Comparison of ENCODE assay signal across 8 cellular contexts in genomic region chr3:156816794-156817741, GRCh38. TPM values are rescaled to one million over a fixed set of nuclear protein-coding genes. Genes with fewer than 3 reads are reported as not detected.
DNase-seq lines count a peak whose midpoint lies in the region; ATAC-seq and TF ChIP-seq lines count a peak whose summit lies in the region.

No MANE protein-coding gene starts in this region.

- H3K79me2 ChIP-seq in neural cell (replicated peaks; ENCODE audit: insufficient read depth, low read length), result no peaks in the 10 kb centered on the region

- TF ChIP-seq CTCF in fibroblast of pulmonary artery (IDR thresholded peaks at IDR 0.05; ENCODE audit: low read length, missing control alignments) (peak; percentile 8), neural cell (IDR thresholded peaks at IDR 0.05; ENCODE audit: poor library complexity, severe bottlenecking) (no peak)

- peak overlapping the region; percentile 79 to 92 for H3K4me3 Mint-ChIP-seq in stimulated activated naive CD8-positive, alpha-beta T cell treated with anti-CD3 and anti-CD28 coated beads, Interleukin-15, amount 100 ng/mL, for 72 hours

- no peaks in the 10 kb centered on the region for H4K20me1 ChIP-seq in neural cell (ENCODE audit: insufficient read depth)

- DNase-seq in DMS153 (lab: John Stamatoyannopoulos, UW) (peak; percentile 88), HUDEP-2 (lab: John Stamatoyannopoulos, UW; ENCODE audit: unreplicated experiment in 76 of 76) (peak in 71 of 76 experiments; percentile 10 to 84 (median 64)), RPMI8226 (peak; percentile 99), fibroblast of pulmonary artery (ENCODE audit: low read depth) (peak; percentile 84)
- DNase-seq in activated T-helper 9 cell treated with anti-CD3 and anti-CD28 coated beads, Interleukin-2, amount 50 U/mL, for 16 hours (ENCODE audit: low read depth), result peak; percentile 86
- peak; percentile 90 to 93 for DNase-seq in stimulated activated naive CD8-positive, alpha-beta T cell treated with anti-CD3 and anti-CD28 coated beads, Interleukin-15, amount 100 ng/mL, for 72 hours

- no peaks in the 10 kb centered on the region for H3F3A ChIP-seq in neural cell (ENCODE audit: insufficient read depth, low read length, poor library complexity, severe bottlenecking)

- peak overlapping the region; percentile 70 for H3K4me2 ChIP-seq in neural cell (ENCODE audit: low read length)

- ATAC-seq in GM21390 (IDR thresholded peaks at IDR 0.05; ENCODE audit: unreplicated experiment), result peak; percentile 72
- ATAC-seq in stimulated activated naive CD8-positive, alpha-beta T cell treated with anti-CD3 and anti-CD28 coated beads, Interleukin-15, amount 100 ng/mL, for 72 hours, result peak; percentile 89

- peaks cover 58% of the 10 kb centered on the region for H3K4me1 Mint-ChIP-seq in stimulated activated naive CD8-positive, alpha-beta T cell treated with anti-CD3 and anti-CD28 coated beads, Interleukin-15, amount 100 ng/mL, for 72 hours

- no peaks in the 10 kb centered on the region for H3K27me3 Mint-ChIP-seq in stimulated activated naive CD8-positive, alpha-beta T cell treated with anti-CD3 and anti-CD28 coated beads, Interleukin-15, amount 100 ng/mL, for 72 hours

- peak overlapping the region; percentile 97 to 100 for H3K27ac Mint-ChIP-seq in stimulated activated naive CD8-positive, alpha-beta T cell treated with anti-CD3 and anti-CD28 coated beads, Interleukin-15, amount 100 ng/mL, for 72 hours

- H3K27me3 ChIP-seq in neural cell (ENCODE audit: insufficient read depth, low read depth, low read length), result peaks cover 38% of the 10 kb centered on the region

- H3K9me2 ChIP-seq in neural cell (ENCODE audit: insufficient read depth, low read length), result no peaks in the 10 kb centered on the region

- H3K9me3 ChIP-seq in neural cell (ENCODE audit: low read length), result no peaks in the 10 kb centered on the region

- H2AFZ ChIP-seq in neural cell (ENCODE audit: low read depth, low read length), result peak overlapping the region; percentile 56

- peak; percentile 34 for TF ChIP-seq RAD21 in neural cell (conservative IDR thresholded peaks at IDR 0.05)

- peak; percentile 16 for TF ChIP-seq EP300 in neural cell (conservative IDR thresholded peaks at IDR 0.05; ENCODE audit: poor library complexity, severe bottlenecking)

- H3K9me3 Mint-ChIP-seq in stimulated activated naive CD8-positive, alpha-beta T cell treated with anti-CD3 and anti-CD28 coated beads, Interleukin-15, amount 100 ng/mL, for 72 hours, result peaks cover 0 to under 1% of the 10 kb centered on the region in 2 donors

- no peak overlapping the region for H3K27ac ChIP-seq in neural cell (ENCODE audit: low read length)

- H3K4me3 ChIP-seq in fibroblast of pulmonary artery (replicated peaks; ENCODE audit: low read depth, low read length) (peak overlapping the region; percentile 52), neural cell (ENCODE audit: low read length) (peak overlapping the region; percentile 71)

- H3K9ac ChIP-seq in neural cell (ENCODE audit: low read length), result peak overlapping the region; percentile 41

- no peaks in the 10 kb centered on the region for H3K36me3 ChIP-seq in neural cell (ENCODE audit: insufficient read depth, low read length)

TF ChIP-seq in neural cell, 6 proteins besides CTCF, POLR2A, EP300 and RAD21:
- TF ChIP-seq, protein P1, sequence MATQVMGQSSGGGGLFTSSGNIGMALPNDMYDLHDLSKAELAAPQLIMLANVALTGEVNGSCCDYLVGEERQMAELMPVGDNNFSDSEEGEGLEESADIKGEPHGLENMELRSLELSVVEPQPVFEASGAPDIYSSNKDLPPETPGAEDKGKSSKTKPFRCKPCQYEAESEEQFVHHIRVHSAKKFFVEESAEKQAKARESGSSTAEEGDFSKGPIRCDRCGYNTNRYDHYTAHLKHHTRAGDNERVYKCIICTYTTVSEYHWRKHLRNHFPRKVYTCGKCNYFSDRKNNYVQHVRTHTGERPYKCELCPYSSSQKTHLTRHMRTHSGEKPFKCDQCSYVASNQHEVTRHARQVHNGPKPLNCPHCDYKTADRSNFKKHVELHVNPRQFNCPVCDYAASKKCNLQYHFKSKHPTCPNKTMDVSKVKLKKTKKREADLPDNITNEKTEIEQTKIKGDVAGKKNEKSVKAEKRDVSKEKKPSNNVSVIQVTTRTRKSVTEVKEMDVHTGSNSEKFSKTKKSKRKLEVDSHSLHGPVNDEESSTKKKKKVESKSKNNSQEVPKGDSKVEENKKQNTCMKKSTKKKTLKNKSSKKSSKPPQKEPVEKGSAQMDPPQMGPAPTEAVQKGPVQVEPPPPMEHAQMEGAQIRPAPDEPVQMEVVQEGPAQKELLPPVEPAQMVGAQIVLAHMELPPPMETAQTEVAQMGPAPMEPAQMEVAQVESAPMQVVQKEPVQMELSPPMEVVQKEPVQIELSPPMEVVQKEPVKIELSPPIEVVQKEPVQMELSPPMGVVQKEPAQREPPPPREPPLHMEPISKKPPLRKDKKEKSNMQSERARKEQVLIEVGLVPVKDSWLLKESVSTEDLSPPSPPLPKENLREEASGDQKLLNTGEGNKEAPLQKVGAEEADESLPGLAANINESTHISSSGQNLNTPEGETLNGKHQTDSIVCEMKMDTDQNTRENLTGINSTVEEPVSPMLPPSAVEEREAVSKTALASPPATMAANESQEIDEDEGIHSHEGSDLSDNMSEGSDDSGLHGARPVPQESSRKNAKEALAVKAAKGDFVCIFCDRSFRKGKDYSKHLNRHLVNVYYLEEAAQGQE (IDR thresholded peaks at IDR 0.05; ENCODE audit: borderline replicate concordance), result no peak
- TF ChIP-seq EZH2 (IDR thresholded peaks at IDR 0.05; ENCODE audit: borderline replicate concordance, insufficient read depth, low read length, poor library complexity, severe bottlenecking), result no peak
- TF ChIP-seq SMC3 (conservative IDR thresholded peaks at IDR 0.05; ENCODE audit: poor library complexity), result no peak
- TF ChIP-seq POLR2AphosphoS5 (IDR thresholded peaks at IDR 0.05), result peak; percentile 43
- peak; percentile 57 for TF ChIP-seq MXI1 (conservative IDR thresholded peaks at IDR 0.05; ENCODE audit: poor library complexity, severe bottlenecking)
- no peak for TF ChIP-seq TAF1 (IDR thresholded peaks at IDR 0.05; ENCODE audit: low read depth)

RNA-seq across cellular contexts. Expression of gene LEKR1, which starts 9.1 kb away (rescaled TPM):
- polyA plus RNA-seq in neural cell, result 0.14 and 2.7 TPM in 2 replicates
- 0.49 and 2.5 TPM in 2 replicates for polyA minus RNA-seq in neural cell
